In the genomic region with DNA sequence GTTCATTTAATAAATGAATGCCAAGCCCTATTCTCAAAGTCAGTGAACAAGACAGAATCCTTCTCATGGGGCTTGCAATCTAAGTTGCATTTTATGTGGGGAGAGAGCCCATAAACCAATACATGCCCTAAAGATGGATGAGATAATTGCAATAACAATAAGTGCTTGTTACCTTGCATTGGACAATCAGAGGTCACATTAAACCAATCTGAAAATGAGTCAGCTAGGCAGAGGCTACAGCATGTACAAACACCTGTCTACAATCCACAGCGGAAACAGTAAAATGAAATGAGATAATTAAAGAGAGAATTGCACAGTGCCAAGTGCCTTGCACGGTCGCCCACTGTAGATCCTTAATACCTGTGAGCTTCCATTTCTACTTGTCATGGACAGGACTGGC, we compare ENCODE assay signal across 34 cellular contexts. TPM values are rescaled to one million over a fixed set of nuclear protein-coding genes. Genes with fewer than 3 reads are reported as not detected.
A peak's percentile ranks its signal among the peaks of the same experiment; 100 is the strongest.
DNase-seq lines count a peak whose midpoint lies in the region; ATAC-seq and TF ChIP-seq lines count a peak whose summit lies in the region.
"Had no signal": no experiment of that assay in that cellular context is flagged by ENCODE, and none has a peak within 500 bp of the region (broad histone marks: within the 10 kb centered on the region; RNA-seq: fewer than 3 reads in every experiment).

No MANE protein-coding gene starts in this region.

- no peak overlapping the region for H3K9ac ChIP-seq in GM23248

- H3K27ac Mint-ChIP-seq in activated CD8-positive, alpha-beta T cell treated with anti-CD3 and anti-CD28 coated beads for 36 hours, result no peak overlapping the region
- H3K27ac Mint-ChIP-seq: activated naive CD8-positive, alpha-beta T cell treated with anti-CD3 and anti-CD28 coated beads for 36 hours; activated T-cell treated with anti-CD3 and anti-CD28 coated beads, Interleukin-2, amount 50 U/mL, for 24 hours; effector memory CD8-positive, alpha-beta T cell; T-cell; WTC11 had no signal

- no peak overlapping the region for H3K4me3 Mint-ChIP-seq in activated T-cell treated with anti-CD3 and anti-CD28 coated beads, Interleukin-2, amount 50 U/mL, for 4 hours
- no peak overlapping the region for H3K4me3 Mint-ChIP-seq in activated CD8-positive, alpha-beta T cell treated with anti-CD3 and anti-CD28 coated beads for 36 hours
- H3K4me3 Mint-ChIP-seq: activated naive CD8-positive, alpha-beta T cell treated with anti-CD3 and anti-CD28 coated beads for 36 hours; activated T-cell treated with anti-CD3 and anti-CD28 coated beads, Interleukin-2, amount 50 U/mL, for 24 hours; effector memory CD8-positive, alpha-beta T cell; T-cell; WTC11 had no signal

- peaks cover 6% of the 10 kb centered on the region; the same call in 1 of the 2 replicates for H3F3A ChIP-seq in GM23248 (ENCODE audit: insufficient read depth)

- H4K20me1 ChIP-seq in GM23248 (ENCODE audit: insufficient read depth), result no peaks in the 10 kb centered on the region

- H3K9me3 ChIP-seq in upper lobe of right lung (no peaks in the 10 kb centered on the region), GM23248 (ENCODE audit: low read depth) (no peaks in the 10 kb centered on the region)
- H3K9me3 ChIP-seq: A549, right lobe of liver, stomach, vagina had no signal

- H3K27me3 Mint-ChIP-seq in activated T-cell treated with anti-CD3 and anti-CD28 coated beads, Interleukin-2, amount 50 U/mL, for 4 hours (ENCODE audit: low read depth), result peaks cover 23% of the 10 kb centered on the region
- H3K27me3 Mint-ChIP-seq in activated CD8-positive, alpha-beta T cell treated with anti-CD3 and anti-CD28 coated beads for 36 hours, result peaks cover 27% of the 10 kb centered on the region

- H3K79me2 ChIP-seq in GM23248 (ENCODE audit: insufficient read depth), result no peaks in the 10 kb centered on the region

- H3K27me3 ChIP-seq in upper lobe of right lung (no peaks in the 10 kb centered on the region), GM23248 (replicated peaks; ENCODE audit: insufficient read depth) (peaks cover 13% of the 10 kb centered on the region; the same call in 1 of the 2 replicates)
- H3K27me3 ChIP-seq: right lobe of liver, stomach, vagina had no signal

- no peaks in the 10 kb centered on the region for H3K9me3 Mint-ChIP-seq in activated T-cell treated with anti-CD3 and anti-CD28 coated beads, Interleukin-2, amount 50 U/mL, for 4 hours
- peaks cover 2% of the 10 kb centered on the region for H3K9me3 Mint-ChIP-seq in activated CD8-positive, alpha-beta T cell treated with anti-CD3 and anti-CD28 coated beads for 36 hours
- H3K9me3 Mint-ChIP-seq: activated naive CD8-positive, alpha-beta T cell treated with anti-CD3 and anti-CD28 coated beads for 36 hours; activated T-cell treated with anti-CD3 and anti-CD28 coated beads, Interleukin-2, amount 50 U/mL, for 24 hours had no signal

- no peak for TF ChIP-seq CTCF in epithelial cell of esophagus (IDR thresholded peaks at IDR 0.05; ENCODE audit: insufficient read depth, low read depth, low read length, missing control alignments)
- TF ChIP-seq CTCF in upper lobe of right lung (IDR thresholded peaks at IDR 0.05), result no peak
- TF ChIP-seq CTCF in activated CD8-positive, alpha-beta T cell treated with anti-CD3 and anti-CD28 coated beads for 36 hours (IDR thresholded peaks at IDR 0.05), result no peak

- WGBS in GM23248 (ENCODE audit: low coverage in 1 of 2, low lambda C conversion rate in 2 of 2, missing lambda C conversion rate in 2 of 2), 2 experiments, result 96 to 97% methylated on average over 3 of the region's 3 CpGs

- no peak overlapping the region for H3K4me2 ChIP-seq in GM23248 (ENCODE audit: unreplicated experiment)
- H3K4me2 ChIP-seq: A549 had no signal

- DNase-seq in NCI-H2196 (lab: John Stamatoyannopoulos, UW; ENCODE audit: unreplicated experiment) (peak; percentile 9), NCI-H2196 treated with DMSO at 0.1 percent for 48 hours (lab: John Stamatoyannopoulos, UW; ENCODE audit: unreplicated experiment) (no peak), NCI-H748 treated with DMSO at 0.1 percent for 48 hours (lab: John Stamatoyannopoulos, UW) (peak; percentile 39), epithelial cell of esophagus (ENCODE audit: low read depth) (peak; percentile 25), upper lobe of right lung (peak; percentile 22), GM23248 (no peak)
- DNase-seq in activated T-cell treated with anti-CD3 and anti-CD28 coated beads, Interleukin-2, amount 50 U/mL, for 4 hours, result no peak
- no peak for DNase-seq in activated CD8-positive, alpha-beta T cell treated with anti-CD3 and anti-CD28 coated beads for 36 hours
- DNase-seq: activated CD4-positive, alpha-beta T cell treated with anti-CD3 and anti-CD28 coated beads, Interleukin-2, amount 50 U/mL, for 1 hour; activated gamma-delta T cell; activated naive CD8-positive, alpha-beta T cell treated with anti-CD3 and anti-CD28 coated beads for 36 hours; activated T-cell treated with anti-CD3 and anti-CD28 coated beads, Interleukin-2, amount 50 U/mL, for 24 hours; aorta; Calu3; DND-41; effector memory CD8-positive, alpha-beta T cell; erythroblast; GOT3; left ventricle myocardium superior; NCI-H226; posterior cingulate gyrus; right lobe of liver; stimulated activated CD4-positive, alpha-beta T cell treated with anti-CD3 and anti-CD28 coated beads, Interleukin-4, amount 100 ng/mL, for 1 hour; stomach; T-cell had no signal

- CTCF ChIA-PET in activated CD8-positive, alpha-beta T cell treated with anti-CD3 and anti-CD28 coated beads for 36 hours (lab: Charles Lee), result interaction anchor here (1.5 kb wide), 1 partner anchor 9 kb away, joined by 3 read pairs; no protein-coding TSS in a partner anchor

- no peaks in the 10 kb centered on the region for H3K9me2 ChIP-seq in GM23248 (ENCODE audit: insufficient read depth)

- in situ Hi-C loops in GM23248 (cut with MboI), result no loop called here

- H3K4me3 ChIP-seq in epithelial cell of esophagus (ENCODE audit: low read length) (no peak overlapping the region), upper lobe of right lung (no peak overlapping the region), GM23248 (no peak overlapping the region)
- H3K4me3 ChIP-seq: A549, cardiac muscle cell, coronary artery, right lobe of liver, stomach, vagina had no signal

- POLR2A ChIA-PET in activated CD8-positive, alpha-beta T cell treated with anti-CD3 and anti-CD28 coated beads for 36 hours (lab: Charles Lee), result no interaction called here

- H3K36me3 Mint-ChIP-seq in activated T-cell treated with anti-CD3 and anti-CD28 coated beads, Interleukin-2, amount 50 U/mL, for 4 hours (ENCODE audit: insufficient read depth), result no peaks in the 10 kb centered on the region
- H3K36me3 Mint-ChIP-seq in activated CD8-positive, alpha-beta T cell treated with anti-CD3 and anti-CD28 coated beads for 36 hours (ENCODE audit: low read depth), result no peaks in the 10 kb centered on the region
- H3K36me3 Mint-ChIP-seq: T-cell had no signal

- no peak overlapping the region for H2AFZ ChIP-seq in GM23248

- H3K27ac ChIP-seq in upper lobe of right lung (no peak overlapping the region), GM23248 (no peak overlapping the region)
- H3K27ac ChIP-seq: A549, cardiac muscle cell, coronary artery, right lobe of liver, RWPE1, stomach, vagina had no signal

- intact Hi-C loops in upper lobe of right lung (cut with DNase I), result loop anchor here (2.0 kb wide), 1 partner anchor 30 kb away; no protein-coding TSS in a partner anchor
- intact Hi-C loops in activated CD8-positive, alpha-beta T cell treated with anti-CD3 and anti-CD28 coated beads for 36 hours (cut with micrococcal nuclease), result no loop called here

- H3K4me1 ChIP-seq in upper lobe of right lung, result peaks cover 5% of the 10 kb centered on the region
- H3K4me1 ChIP-seq in GM23248 (ENCODE audit: insufficient read depth), result peaks cover 12% of the 10 kb centered on the region
- H3K4me1 ChIP-seq: right lobe of liver, stomach had no signal

- no peaks in the 10 kb centered on the region for H3K4me1 Mint-ChIP-seq in activated T-cell treated with anti-CD3 and anti-CD28 coated beads, Interleukin-2, amount 50 U/mL, for 4 hours (ENCODE audit: low read depth)
- no peaks in the 10 kb centered on the region for H3K4me1 Mint-ChIP-seq in activated CD8-positive, alpha-beta T cell treated with anti-CD3 and anti-CD28 coated beads for 36 hours (ENCODE audit: low read depth)
- H3K4me1 Mint-ChIP-seq: activated naive CD8-positive, alpha-beta T cell treated with anti-CD3 and anti-CD28 coated beads for 36 hours; T-cell had no signal

- H3K36me3 ChIP-seq in upper lobe of right lung, result no peaks in the 10 kb centered on the region
- no peaks in the 10 kb centered on the region for H3K36me3 ChIP-seq in GM23248 (ENCODE audit: low read depth)
- H3K36me3 ChIP-seq: cardiac muscle cell, right lobe of liver, stomach, vagina had no signal

- ATAC-seq in upper lobe of right lung, result no peak
- no peak for ATAC-seq in activated T-cell treated with anti-CD3 and anti-CD28 coated beads, Interleukin-2, amount 50 U/mL, for 4 hours
- ATAC-seq in activated CD8-positive, alpha-beta T cell treated with anti-CD3 and anti-CD28 coated beads for 36 hours, result no peak
- ATAC-seq: A549; effector memory CD8-positive, alpha-beta T cell; left ventricle myocardium superior; right lobe of liver; T-cell; WTC11 had no signal

RNA-seq across cellular contexts. Expression of a gene that starts 7.4 kb away (rescaled TPM):
- 0.81 TPM for total RNA-seq in upper lobe of right lung
- total RNA-seq in GM23248 (2014; rRNA removed; shearing (Covaris generic)), result not detected in 2 replicates
- polyA plus RNA-seq in GM23248 (2016; fragmentation: Nextera tagmentation; extraction: Ambion mirVana), result not detected in 2 replicates
- not detected for total RNA-seq in activated T-cell treated with anti-CD3 and anti-CD28 coated beads, Interleukin-2, amount 50 U/mL, for 4 hours
- not detected for total RNA-seq in activated CD8-positive, alpha-beta T cell treated with anti-CD3 and anti-CD28 coated beads for 36 hours
- total RNA-seq: activated naive CD8-positive, alpha-beta T cell treated with anti-CD3 and anti-CD28 coated beads for 36 hours; Calu3; cardiac muscle cell; left ventricle myocardium superior; M059J; mesenteric fat pad; OCI-LY7; T-cell; vagina had no signal
- polyA plus RNA-seq: cardiac muscle cell had no signal

RNA-seq across cellular contexts. Expression of a gene that starts 28.9 kb away (rescaled TPM):
- 59.3 TPM for total RNA-seq in upper lobe of right lung
- total RNA-seq in GM23248 (2014; rRNA removed; shearing (Covaris generic)), result 77.9 and 81.0 TPM in 2 replicates
- 70.3 and 76.8 TPM in 2 replicates for polyA plus RNA-seq in GM23248 (2016; fragmentation: Nextera tagmentation; extraction: Ambion mirVana)
- total RNA-seq in activated T-cell treated with anti-CD3 and anti-CD28 coated beads, Interleukin-2, amount 50 U/mL, for 4 hours, result 10 to 100 TPM in 1 of 3 donors, 1 to 10 TPM in 2; 9.7 to 14.0 (median 9.9) TPM
- total RNA-seq in activated CD8-positive, alpha-beta T cell treated with anti-CD3 and anti-CD28 coated beads for 36 hours, result 10 to 100 TPM; 28.7 to 30.6 TPM

RNA-seq across cellular contexts. Expression of a gene that starts 56.2 kb away (rescaled TPM):
- 0.29 TPM for total RNA-seq in upper lobe of right lung
- not detected in 2 replicates for total RNA-seq in GM23248 (2014; rRNA removed; shearing (Covaris generic))
- polyA plus RNA-seq in GM23248 (2016; fragmentation: Nextera tagmentation; extraction: Ambion mirVana), result not detected in 2 replicates
- total RNA-seq in activated T-cell treated with anti-CD3 and anti-CD28 coated beads, Interleukin-2, amount 50 U/mL, for 4 hours, result not detected
- under 1 TPM; 0.29 to 0.36 TPM for total RNA-seq in activated CD8-positive, alpha-beta T cell treated with anti-CD3 and anti-CD28 coated beads for 36 hours
- total RNA-seq: aorta, Calu3, left ventricle myocardium superior, M059J, mesenteric fat pad, OCI-LY7, right lobe of liver, vagina had no signal
- polyA plus RNA-seq: cardiac muscle cell had no signal

Comparison
In these comparisons a context has a peak if more than half of its experiments do, and no peak if none do; other contexts are left out.
1. DNase-seq: peak in NCI-H2196 (single experiment), NCI-H748 treated with DMSO at 0.1 percent for 48 hours (single experiment), epithelial cell of esophagus (single experiment) and upper lobe of right lung (single experiment); none in NCI-H2196 treated with DMSO at 0.1 percent for 48 hours (single experiment), GM23248 (single experiment), activated T-cell treated with anti-CD3 and anti-CD28 coated beads, Interleukin-2, amount 50 U/mL, for 4 hours (single experiment) and activated CD8-positive, alpha-beta T cell treated with anti-CD3 and anti-CD28 coated beads for 36 hours (single experiment).